Comparison of ENCODE assay signal across 8 cellular contexts in genomic region chr10:7409045-7409731, GRCh38. TPM values are rescaled to one million over a fixed set of nuclear protein-coding genes. Genes with fewer than 3 reads are reported as not detected.
DNase-seq lines count a peak whose midpoint lies in the region; TF ChIP-seq lines count a peak whose summit lies in the region.

No MANE protein-coding gene starts in this region.

- H3K4me1 ChIP-seq in OCI-LY1 (ENCODE audit: insufficient read depth, low read length, severe bottlenecking): peaks cover 22% of the 10 kb centered on the region
- H3K4me1 ChIP-seq in iPS-18a (ENCODE audit: control insufficient read depth, low read depth, low read length): peaks cover 21% of the 10 kb centered on the region

- H3K9me3 Mint-ChIP-seq in activated naive CD8-positive, alpha-beta T cell treated with anti-CD3 and anti-CD28 coated beads for 36 hours: no peaks in the 10 kb centered on the region

- H3K79me2 ChIP-seq in OCI-LY1 (ENCODE audit: insufficient read depth, low read length): peaks cover 35% of the 10 kb centered on the region

- no peaks in the 10 kb centered on the region for H3K9me3 ChIP-seq in OCI-LY1 (ENCODE audit: low read length)
- no peaks in the 10 kb centered on the region for H3K9me3 ChIP-seq in iPS-18a (ENCODE audit: control insufficient read depth, low read depth, low read length)

- peaks cover 65% of the 10 kb centered on the region for H3K27me3 ChIP-seq in H7 (ENCODE audit: control insufficient read depth, insufficient read depth, low read length)
- no peaks in the 10 kb centered on the region for H3K27me3 ChIP-seq in OCI-LY1 (ENCODE audit: insufficient read depth, low read length)
- peaks cover 79% of the 10 kb centered on the region for H3K27me3 ChIP-seq in iPS-18a (ENCODE audit: control insufficient read depth, insufficient read depth, low read length)

- no peaks in the 10 kb centered on the region for H3K36me3 ChIP-seq in H7 (replicated peaks; ENCODE audit: control insufficient read depth, insufficient read depth, low read length)
- no peaks in the 10 kb centered on the region for H3K36me3 ChIP-seq in OCI-LY1 (ENCODE audit: insufficient read depth, low read length)
- H3K36me3 ChIP-seq in iPS-18a (ENCODE audit: control insufficient read depth, low read depth, low read length): no peaks in the 10 kb centered on the region

- TF ChIP-seq CTCF in GM12864 (IDR thresholded peaks at IDR 0.05; ENCODE audit: low read depth, low read length, missing control alignments) (no peak), OCI-LY1 (IDR thresholded peaks at IDR 0.05; ENCODE audit: low read length) (no peak)

- H2AFZ ChIP-seq in OCI-LY1 (ENCODE audit: low read length): no peak overlapping the region

- H3K4me2 ChIP-seq in OCI-LY1 (ENCODE audit: low read length): peak overlapping the region; percentile 98

- peaks cover 27% of the 10 kb centered on the region for H3K36me3 Mint-ChIP-seq in activated naive CD8-positive, alpha-beta T cell treated with anti-CD3 and anti-CD28 coated beads for 36 hours

- peak overlapping the region; percentile 51 for H3K27ac ChIP-seq in OCI-LY1 (ENCODE audit: low read depth, low read length, poor library complexity, severe bottlenecking)
- no peak overlapping the region for H3K27ac ChIP-seq in iPS-18a (ENCODE audit: low read length)

- peak overlapping the region; percentile 84 for H3K4me3 ChIP-seq in GM12864 (ENCODE audit: low read depth, low read length)
- H3K4me3 ChIP-seq in H7 (ENCODE audit: insufficient read depth, low read depth, low read length): peak overlapping the region; percentile 73
- H3K4me3 ChIP-seq in OCI-LY1 (ENCODE audit: low read depth, low read length, poor library complexity, severe bottlenecking): peak overlapping the region; percentile 92
- H3K4me3 ChIP-seq in iPS-18a (ENCODE audit: low read length): peak overlapping the region; percentile 88

- H3F3A ChIP-seq in OCI-LY1 (ENCODE audit: insufficient read depth, low read length): no peaks in the 10 kb centered on the region

- H3K9ac ChIP-seq in OCI-LY1 (ENCODE audit: low read length) (peak overlapping the region; percentile 85), iPS-18a (ENCODE audit: low read length) (no peak overlapping the region)

- peak overlapping the region; percentile 97 for H3K4me3 Mint-ChIP-seq in activated naive CD8-positive, alpha-beta T cell treated with anti-CD3 and anti-CD28 coated beads for 36 hours

- H4K20me1 ChIP-seq in OCI-LY1 (ENCODE audit: insufficient read depth, low read length): no peaks in the 10 kb centered on the region

- H3K27ac Mint-ChIP-seq in activated naive CD8-positive, alpha-beta T cell treated with anti-CD3 and anti-CD28 coated beads for 36 hours: peak overlapping the region; percentile 95

- H3K9me2 ChIP-seq in OCI-LY1 (ENCODE audit: low read depth, low read length): no peaks in the 10 kb centered on the region

- H3K4me1 Mint-ChIP-seq in activated naive CD8-positive, alpha-beta T cell treated with anti-CD3 and anti-CD28 coated beads for 36 hours: peaks cover 54% of the 10 kb centered on the region

- peaks cover 16% of the 10 kb centered on the region for H3K27me3 Mint-ChIP-seq in activated naive CD8-positive, alpha-beta T cell treated with anti-CD3 and anti-CD28 coated beads for 36 hours

- peak; percentile 46 for DNase-seq in GM12864 (ENCODE audit: low read depth)
- DNase-seq in H7: peak; percentile 48
- peak; percentile 73 for DNase-seq in activated naive CD8-positive, alpha-beta T cell treated with anti-CD3 and anti-CD28 coated beads for 36 hours
- DNase-seq in stimulated activated CD4-positive, alpha-beta T cell treated with anti-CD3 and anti-CD28 coated beads, Interleukin-12 subunit alpha, Interleukin-12 subunit beta, amount 100 ng/mL, for 4 hours: peak; percentile 38
- no peak for DNase-seq in COLO829 (ENCODE audit: low spot score)
- DNase-seq in NCI-H748 (lab: John Stamatoyannopoulos, UW; ENCODE audit: unreplicated experiment): no peak

RNA-seq across cellular contexts. Expression of gene SFMBT2, which starts 1.6 kb away (rescaled TPM):
- total RNA-seq in H7 (2014; rRNA removed; shearing (Covaris generic)): 1.8 and 3.5 TPM in 2 replicates
- total RNA-seq in activated naive CD8-positive, alpha-beta T cell treated with anti-CD3 and anti-CD28 coated beads for 36 hours: 10 to 100 TPM; 22.0 to 23.1 TPM

Comparison
In these comparisons a context has a peak if more than half of its experiments do, and no peak if none do; other contexts are left out.
1. DNase-seq: peak in GM12864 (single experiment), H7 (single experiment), activated naive CD8-positive, alpha-beta T cell treated with anti-CD3 and anti-CD28 coated beads for 36 hours (single experiment) and stimulated activated CD4-positive, alpha-beta T cell treated with anti-CD3 and anti-CD28 coated beads, Interleukin-12 subunit alpha, Interleukin-12 subunit beta, amount 100 ng/mL, for 4 hours (single experiment); none in COLO829 (single experiment) and NCI-H748 (single experiment).
2. Peak in every context shown above with its lines, with median percentiles within 50 percentile points of each other: H3K4me3 ChIP-seq.